1 cellular context compared by ENCODE assay signal in the genomic region with DNA sequence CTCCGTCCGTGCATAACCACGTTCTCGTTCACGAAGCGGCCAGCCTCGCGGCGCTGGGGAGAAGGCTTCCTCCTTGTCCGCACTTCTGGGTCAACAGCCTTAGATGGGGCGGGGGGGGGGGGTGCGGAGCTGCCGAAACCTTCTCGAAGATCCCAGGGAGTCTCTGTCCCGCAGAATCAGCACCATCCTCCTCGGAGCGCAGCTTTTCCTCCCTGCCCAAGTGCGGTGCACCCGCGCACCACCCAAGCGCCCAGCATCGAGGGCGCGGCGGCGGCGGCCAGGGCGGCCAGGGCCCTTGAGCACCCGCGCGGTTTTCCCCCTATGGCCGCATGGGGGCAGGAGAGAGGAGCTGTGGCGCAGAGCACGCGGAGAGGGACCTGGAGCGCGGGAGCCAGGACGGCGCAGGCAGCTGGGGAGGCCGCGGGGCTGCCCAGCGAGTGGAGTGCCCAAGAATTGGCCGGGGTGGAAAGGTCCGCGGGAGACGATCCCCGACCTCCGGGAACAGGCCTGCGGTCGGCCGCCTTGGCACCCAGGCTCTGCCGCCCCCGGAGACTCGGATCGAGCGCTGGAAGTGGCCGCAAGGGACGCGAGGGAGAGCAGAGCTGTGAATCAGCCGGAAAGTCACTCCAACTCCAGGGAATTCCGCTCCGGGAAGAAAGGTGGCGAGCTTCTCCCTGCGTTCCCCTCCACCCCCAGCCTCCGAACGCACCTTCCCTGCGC.
TF ChIP-seq lines count a peak whose summit lies in the region.

No MANE protein-coding gene starts in this region.

TF ChIP-seq in A549, 52 proteins besides CTCF, POLR2A, EP300 and RAD21 (continued from another document):
- TF ChIP-seq KDM5A (IDR thresholded peaks at IDR 0.05) (no peak), SMC3 (IDR thresholded peaks at IDR 0.05) (peak; percentile 89), EHF (CRISPR knock-in tag; IDR thresholded peaks at IDR 0.05) (peak; percentile 74; the same call in 1 of the 2 replicates), MAZ (IDR thresholded peaks at IDR 0.05; ENCODE audit: borderline replicate concordance, low read depth, low read length) (0 out of 2 replicates have a peak, but pooled peaks have one; percentile 15), FOXS1 (CRISPR knock-in tag; IDR thresholded peaks at IDR 0.05) (0 out of 2 replicates have a peak, but pooled peaks have one; percentile 74), POLR2AphosphoS2 (conservative IDR thresholded peaks at IDR 0.05; ENCODE audit: low read length) (no peak), KDM1A (IDR thresholded peaks at IDR 0.05; ENCODE audit: low read depth) (no peak), RCOR1 (IDR thresholded peaks at IDR 0.05; ENCODE audit: low read depth, low read length) (no peak), FOSB (CRISPR knock-in tag; IDR thresholded peaks at IDR 0.05) (no peak), NR3C1 (IDR thresholded peaks at IDR 0.05) (no peak), ZFP36 (IDR thresholded peaks at IDR 0.05; ENCODE audit: borderline replicate concordance, partially characterized antibody) (no peak), ZNF302 (CRISPR knock-in tag; IDR thresholded peaks at IDR 0.05) (no peak)
- TF ChIP-seq, protein P1, sequence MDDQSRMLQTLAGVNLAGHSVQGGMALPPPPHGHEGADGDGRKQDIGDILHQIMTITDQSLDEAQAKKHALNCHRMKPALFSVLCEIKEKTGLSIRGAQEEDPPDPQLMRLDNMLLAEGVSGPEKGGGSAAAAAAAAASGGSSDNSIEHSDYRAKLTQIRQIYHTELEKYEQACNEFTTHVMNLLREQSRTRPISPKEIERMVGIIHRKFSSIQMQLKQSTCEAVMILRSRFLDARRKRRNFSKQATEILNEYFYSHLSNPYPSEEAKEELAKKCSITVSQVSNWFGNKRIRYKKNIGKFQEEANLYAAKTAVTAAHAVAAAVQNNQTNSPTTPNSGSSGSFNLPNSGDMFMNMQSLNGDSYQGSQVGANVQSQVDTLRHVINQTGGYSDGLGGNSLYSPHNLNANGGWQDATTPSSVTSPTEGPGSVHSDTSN (IDR thresholded peaks at IDR 0.05): no peak
- TF ChIP-seq, protein P2, sequence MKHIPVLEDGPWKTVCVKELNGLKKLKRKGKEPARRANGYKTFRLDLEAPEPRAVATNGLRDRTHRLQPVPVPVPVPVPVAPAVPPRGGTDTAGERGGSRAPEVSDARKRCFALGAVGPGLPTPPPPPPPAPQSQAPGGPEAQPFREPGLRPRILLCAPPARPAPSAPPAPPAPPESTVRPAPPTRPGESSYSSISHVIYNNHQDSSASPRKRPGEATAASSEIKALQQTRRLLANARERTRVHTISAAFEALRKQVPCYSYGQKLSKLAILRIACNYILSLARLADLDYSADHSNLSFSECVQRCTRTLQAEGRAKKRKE (CRISPR knock-in tag; IDR thresholded peaks at IDR 0.05; ENCODE audit: low read depth): peak; percentile 77; the same call in 1 of the 2 replicates
